8 cellular contexts compared by ENCODE assay signal in the genomic region with DNA sequence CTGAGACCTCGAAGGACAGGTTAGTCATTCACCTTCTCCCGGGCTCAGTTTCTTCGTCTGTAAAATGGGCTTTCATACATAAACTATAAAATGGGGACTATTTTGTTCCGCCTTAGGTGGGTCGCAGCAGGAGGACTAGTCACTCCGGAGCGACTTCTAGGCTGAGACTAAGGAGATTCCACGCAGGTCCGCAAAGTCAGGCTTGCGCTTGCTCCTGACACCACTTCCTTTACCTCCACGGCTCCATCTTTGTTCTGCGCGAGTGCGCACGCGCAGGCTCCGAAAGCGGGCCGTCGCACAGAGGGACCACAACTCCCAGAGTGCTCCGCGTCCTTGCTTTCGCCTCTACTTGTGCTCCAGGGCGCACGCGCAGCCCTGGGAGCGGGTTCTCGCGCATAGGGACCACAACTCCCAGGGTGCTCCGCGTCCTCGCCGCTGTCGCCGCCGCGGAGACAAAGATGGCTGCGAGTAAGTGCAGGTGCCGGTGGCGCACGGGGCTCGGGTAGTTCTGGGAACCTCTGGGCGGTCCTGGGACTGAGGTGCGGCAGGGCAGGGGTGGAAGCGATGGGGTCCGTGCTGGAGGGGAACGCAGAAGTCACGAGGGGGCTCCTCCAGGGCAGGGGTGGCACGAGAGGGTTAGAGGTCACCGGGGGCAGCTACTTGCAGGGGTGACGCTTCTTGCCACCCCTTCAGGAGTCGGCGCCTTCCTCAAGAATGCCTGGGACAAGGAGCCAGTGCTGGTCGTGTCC. TPM values are rescaled to one million over a fixed set of nuclear protein-coding genes. Genes with fewer than 3 reads are reported as not detected.
DNase-seq lines count a peak whose midpoint lies in the region; ATAC-seq, FAIRE-seq and TF ChIP-seq lines count a peak whose summit lies in the region.

A gene (plus strand): TSS at position 435 of the 749 bp plus-strand sequence. CDS start 24 bp downstream, at position 459.

- 1 to 2% (median 2%) methylated on average over 51 to 54 of the region's 54 CpGs for WGBS in small intestine, 3 donors

- ATAC-seq in GM18907 (IDR thresholded peaks at IDR 0.05; ENCODE audit: unreplicated experiment) (peak; percentile 93), HG03159 (IDR thresholded peaks at IDR 0.05; ENCODE audit: unreplicated experiment) (peak; percentile 96)

- FAIRE-seq in bronchial epithelial cell (lab: Jason Lieb, UNC) = peak; percentile 91
- no peak for FAIRE-seq in small intestine (lab: Jason Lieb, UNC)

- CTCF ChIA-PET in AG04449 (lab: Yijun Ruan, JAX) = interaction anchor here (0.6 to 1.1 kb wide), 2 partner anchors 79 to 115 kb away, joined by 3 read pairs; no protein-coding TSS in a partner anchor

- DNase-seq in AG04449 (ENCODE audit: low read depth, low spot score) (peak; percentile 80), NCI-H2227 treated with DMSO at 0.1 percent for 48 hours (lab: John Stamatoyannopoulos, UW) (peak; percentile 100), bronchial epithelial cell (ENCODE audit: low read depth) (peak; percentile 93), iPS-NIHi11 (ENCODE audit: low spot score) (peak; percentile 100), small intestine (peak; percentile 99)

- H3K27ac ChIP-seq in small intestine (ENCODE audit: low read depth in 1 of 2, low read length in 1 of 2) = peak within 1 kb of the TSS; percentile 6 to 72

- H3K36me3 ChIP-seq in bronchial epithelial cell (ENCODE audit: control insufficient read depth, insufficient read depth, low read length) (peaks cover 4% of the 10 kb centered on the region), small intestine (ENCODE audit: control insufficient read depth in 2 of 2, insufficient read depth in 2 of 2, low read length in 2 of 2) (peaks cover 0 to 9% of the 10 kb centered on the region in 2 donors)

- H3K4me3 ChIP-seq in AG04449 (ENCODE audit: low read depth, low read length) (peak within 1 kb of the TSS; percentile 91), WI38 (ENCODE audit: low read depth, low read length) (peak within 1 kb of the TSS; percentile 87), bronchial epithelial cell (ENCODE audit: low read depth, low read length) (peak within 1 kb of the TSS; percentile 99), small intestine (ENCODE audit: low read depth in 1 of 2, low read length in 2 of 2) (peak within 1 kb of the TSS; percentile 77 to 89)

- POLR2A ChIA-PET in AG04449 (lab: Yijun Ruan, JAX) = interaction anchor here (0.6 to 1.3 kb wide), 2 partner anchors 12 to 13 kb away, joined by 5 to 8 read pairs; a partner anchor contains a TSS

- H3K9me3 ChIP-seq in small intestine (ENCODE audit: control insufficient read depth, low read depth) = no peaks in the 10 kb centered on the region

- TF ChIP-seq CTCF in AG04449 (IDR thresholded peaks at IDR 0.05; ENCODE audit: insufficient read depth, low read length, missing control alignments) (no peak), WI38 (IDR thresholded peaks at IDR 0.05; ENCODE audit: low read depth, low read length) (no peak), bronchial epithelial cell (IDR thresholded peaks at IDR 0.05; ENCODE audit: insufficient read depth, low read length, severe bottlenecking) (no peak)

- H3K27me3 ChIP-seq in bronchial epithelial cell (ENCODE audit: control insufficient read depth, insufficient read depth, low read length) (no peaks in the 10 kb centered on the region), small intestine (ENCODE audit: control insufficient read depth in 2 of 2, insufficient read depth in 2 of 2, low read length in 2 of 2) (peaks cover 0 to 3% of the 10 kb centered on the region in 2 donors)

- no peaks in the 10 kb centered on the region for H3K4me1 ChIP-seq in small intestine (ENCODE audit: control insufficient read depth in 2 of 2, insufficient read depth in 1 of 2, low read depth in 1 of 2, low read length in 1 of 2)

RNA-seq across cellular contexts. Expression of the gene that starts here (rescaled TPM):
- 6.1 and 16.0 TPM in 2 replicates for total RNA-seq in bronchial epithelial cell
- polyA plus RNA-seq in small intestine = 100 to 1,000 TPM; 179 to 409 (median 243) TPM

Comparison
In these comparisons a context has a peak if more than half of its experiments do, and no peak if none do; other contexts are left out.
1. Peak in every context shown above with its lines: DNase-seq, ATAC-seq, H3K4me3 ChIP-seq and H3K27ac ChIP-seq.